ENCODE assay signal across 26 cellular contexts in the genomic region with DNA sequence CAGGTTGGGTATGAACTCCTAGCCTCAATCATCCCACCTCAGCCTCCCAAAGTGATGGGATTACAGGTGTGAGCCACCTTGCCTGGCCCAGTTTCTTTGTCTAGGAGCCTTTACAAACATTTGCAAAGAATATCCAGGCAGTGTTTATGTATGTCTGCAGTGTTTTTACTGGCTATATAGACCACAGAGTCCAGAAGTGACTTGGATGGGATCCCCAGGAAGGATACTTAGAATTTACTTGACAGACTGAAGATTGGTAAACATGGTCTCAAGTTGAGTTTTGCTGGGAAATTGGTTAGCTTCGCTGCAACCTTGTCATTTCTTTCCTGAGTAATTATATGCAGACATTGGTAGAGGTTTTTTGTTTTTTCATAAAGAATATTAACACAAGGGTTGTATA. TPM values are rescaled to one million over a fixed set of nuclear protein-coding genes. Genes with fewer than 3 reads are reported as not detected.
DNase-seq lines count a peak whose midpoint lies in the region; ATAC-seq, FAIRE-seq and TF ChIP-seq lines count a peak whose summit lies in the region.
"Had no signal": no experiment of that assay in that cellular context is flagged by ENCODE, and none has a peak within 500 bp of the region (broad histone marks: within the 10 kb centered on the region; RNA-seq: fewer than 3 reads in every experiment).

No MANE protein-coding gene starts in this region.

- H2AFZ ChIP-seq in HepG2 (ENCODE audit: low read length), result no peak overlapping the region

- no TSS peak for BruUV-seq in HepG2 (replicated peaks; lab: Mats Ljungman, UMichigan)

- H3K79me2 ChIP-seq in HepG2 (ENCODE audit: insufficient read depth, low read length), result peaks cover 87% of the 10 kb centered on the region
- peaks cover 89% of the 10 kb centered on the region for H3K79me2 ChIP-seq in mesendoderm (ENCODE audit: control insufficient read depth, insufficient read depth, low read length)

- H2BK120ac ChIP-seq in mesendoderm (ENCODE audit: low read depth, low read length), result no peak overlapping the region

- 100% methylated on average over 1 of the region's 1 CpG for WGBS in HepG2 (ENCODE audit: low lambda C conversion rate)
- WGBS in right lobe of liver (ENCODE audit: insufficient coverage, low coverage, low lambda C conversion rate, missing lambda C conversion rate), result 80% methylated on average over 1 of the region's 1 CpG
- WGBS in HUES64, result 86% methylated on average over 1 of the region's 1 CpG
- no CpG with 5 or more reads among the region's 1 CpG for WGBS in mesendoderm (ENCODE audit: extremely low coverage, insufficient coverage, low lambda C conversion rate)

- no peak for TF ChIP-seq CTCF in HepG2 (CRISPR knock-in tag; IDR thresholded peaks at IDR 0.05)
- no peak for TF ChIP-seq CTCF in right lobe of liver (IDR thresholded peaks at IDR 0.05)

- TF ChIP-seq POLR2A in HepG2 (IDR thresholded peaks at IDR 0.05; ENCODE audit: insufficient read depth in 1 of 2, low read depth in 2 of 2, low read length in 2 of 2) (no peak), right lobe of liver (IDR thresholded peaks at IDR 0.05) (no peak)

- TF ChIP-seq RAD21 in HepG2 (CRISPR knock-in tag; IDR thresholded peaks at IDR 0.05), result no peak

- H3K79me1 ChIP-seq in mesendoderm (ENCODE audit: low read length), result peaks cover 6% of the 10 kb centered on the region

- no peak overlapping the region for H3K9ac ChIP-seq in HepG2 (ENCODE audit: insufficient read depth, low read depth, low read length)
- no peak overlapping the region for H3K9ac ChIP-seq in HUES64 (ENCODE audit: low read depth, low read length)
- H3K9ac ChIP-seq in mesendoderm (ENCODE audit: low read length), result no peak overlapping the region

- in situ Hi-C loops in HepG2 (cut with HindIII; ENCODE audit: extremely low pct_ligation_motif_present, low pct_unique_long_range_greater_than_20kb), result no loop called here

- H3K4me1 ChIP-seq in HepG2 (ENCODE audit: insufficient read depth, low read length), result peaks cover 67% of the 10 kb centered on the region
- peaks cover 0 to 37% (median 8%) of the 10 kb centered on the region in 4 donors for H3K4me1 ChIP-seq in right lobe of liver
- H3K4me1 ChIP-seq in HUES64 (ENCODE audit: insufficient read depth, low read length), result peaks cover 79% of the 10 kb centered on the region
- peaks cover 35% of the 10 kb centered on the region for H3K4me1 ChIP-seq in mesendoderm (ENCODE audit: control insufficient read depth, low read depth, low read length)
- H3K4me1 ChIP-seq: foreskin keratinocyte had no signal

- H2AK5ac ChIP-seq in mesendoderm (ENCODE audit: low read length), result no peak overlapping the region

- no peak overlapping the region for H3K23ac ChIP-seq in mesendoderm (ENCODE audit: low read length)

- H3K4me3 ChIP-seq in HepG2 (replicated peaks in 1 of 3; ENCODE audit: insufficient read depth in 1 of 3, low read depth in 2 of 3, low read length in 3 of 3), result no peak overlapping the region
- no peak overlapping the region for H3K4me3 ChIP-seq in right lobe of liver
- no peak overlapping the region for H3K4me3 ChIP-seq in HUES64 (ENCODE audit: low read length)
- H3K4me3 ChIP-seq in mesendoderm (ENCODE audit: low read length), result no peak overlapping the region
- H3K4me3 ChIP-seq: esophagus muscularis mucosa, K562, stomach, tibial nerve had no signal

- no peak overlapping the region for H2BK5ac ChIP-seq in mesendoderm (ENCODE audit: low read length)

- H3K4me2 ChIP-seq in HepG2 (ENCODE audit: low read depth, low read length), result no peak overlapping the region
- H3K4me2 ChIP-seq in mesendoderm (ENCODE audit: low read length), result no peak overlapping the region

- ATAC-seq in HepG2 (no peak), right lobe of liver (no peak), HG02571 (IDR thresholded peaks at IDR 0.05; ENCODE audit: unreplicated experiment) (no peak), HG03159 (IDR thresholded peaks at IDR 0.05; ENCODE audit: unreplicated experiment) (no peak)
- ATAC-seq in activated CD4-positive, CD25-positive, alpha-beta regulatory T cell treated with anti-CD3 and anti-CD28 coated beads, Interleukin-2, amount 50 U/mL, for 24 hours, result no peak
- ATAC-seq: foreskin keratinocyte, K562, left cardiac atrium had no signal

- H3K27me3 ChIP-seq in HepG2 (ENCODE audit: control insufficient read depth in 1 of 2, insufficient read depth in 2 of 2, low read length in 2 of 2) (no peaks in the 10 kb centered on the region), right lobe of liver (no peaks in the 10 kb centered on the region), HUES64 (ENCODE audit: insufficient read depth, low read length) (no peaks in the 10 kb centered on the region), mesendoderm (ENCODE audit: insufficient read depth, low read length, poor library complexity) (no peaks in the 10 kb centered on the region)
- H3K27me3 ChIP-seq: esophagus muscularis mucosa, foreskin keratinocyte, stomach, tibial nerve had no signal

- CTCF ChIA-PET in HepG2 (lab: Yijun Ruan, JAX; ENCODE audit: low intra/inter-chr PET ratio, low total read pairs), result no interaction called here

- TF ChIP-seq EP300 in HepG2 (IDR thresholded peaks at IDR 0.05; ENCODE audit: low read depth in 2 of 2, low read length in 2 of 2) (no peak), HepG2 (CRISPR knock-in tag; IDR thresholded peaks at IDR 0.05; ENCODE audit: borderline replicate concordance) (no peak)

- no peak overlapping the region for H4K8ac ChIP-seq in mesendoderm (ENCODE audit: low read depth, low read length)

- H3K27ac ChIP-seq in HepG2 (ENCODE audit: extremely low read length, insufficient read depth, low read length), result no peak overlapping the region
- no peak overlapping the region for H3K27ac ChIP-seq in right lobe of liver
- peak overlapping the region; percentile 96; the same call in 1 of the 2 replicates for H3K27ac ChIP-seq in HUES64 (ENCODE audit: low read depth, low read length)
- no peak overlapping the region for H3K27ac ChIP-seq in mesendoderm (ENCODE audit: low read depth, low read length)
- H3K27ac ChIP-seq: C4-2B, foreskin keratinocyte, VCaP had no signal

- H4K5ac ChIP-seq in mesendoderm (ENCODE audit: low read length), result no peak overlapping the region

- H2BK15ac ChIP-seq in mesendoderm (replicated peaks; ENCODE audit: low read depth), result no peak overlapping the region

- POLR2A ChIA-PET in HepG2 (lab: Yijun Ruan, JAX), result interaction anchor here (1.0 kb wide), 1 partner anchor 21 kb away, joined by 4 read pairs; no protein-coding TSS in a partner anchor

- DNase-seq in HepG2 (ENCODE audit: low spot score) (no peak), right lobe of liver (no peak), mesendoderm (no peak)
- DNase-seq: activated CD4-positive, alpha-beta T cell treated with anti-CD3 and anti-CD28 coated beads, Interleukin-2, amount 50 U/mL, for 4 hours; activated effector memory CD4-positive, alpha-beta T cell treated with anti-CD3 and anti-CD28 coated beads, Interleukin-2, amount 50 U/mL, for 16 hours; Calu3; central memory CD4-positive, alpha-beta T cell; foreskin keratinocyte; left cardiac atrium; NCI-H1092 treated with DMSO at 0.1 percent for 48 hours; NCI-H1930; NCI-H524 treated with DMSO at 0.1 percent for 48 hours; NK-92 treated with Interleukin-12 subunit alpha and Interleukin-12 subunit beta, amount 100 ng/mL, for 24 hours; occipital lobe; Right ventricle myocardium superior; stomach had no signal

- 0 out of 2 replicates have a peak, but pooled peaks cover 4% of the 10 kb centered on the region for H4K20me1 ChIP-seq in HepG2 (ENCODE audit: insufficient read depth, low read length)

- H3K56ac ChIP-seq in mesendoderm (ENCODE audit: low read length), result no peak overlapping the region

- intact Hi-C loops in HepG2 (cut with micrococcal nuclease; ENCODE audit: unreplicated experiment), result no loop called here
- intact Hi-C loops in right lobe of liver (cut with DNase I), result no loop called here

- H3K18ac ChIP-seq in mesendoderm (ENCODE audit: low read length), result peak overlapping the region; percentile 53

- H3K36me3 ChIP-seq in HepG2 (replicated peaks in 1 of 2; ENCODE audit: control insufficient read depth in 1 of 2, insufficient read depth in 2 of 2, low read length in 2 of 2), result no peaks in the 10 kb centered on the region
- no peaks in the 10 kb centered on the region for H3K36me3 ChIP-seq in right lobe of liver
- H3K36me3 ChIP-seq in HUES64 (ENCODE audit: insufficient read depth, low read length), result peaks cover 16% of the 10 kb centered on the region
- H3K36me3 ChIP-seq in mesendoderm (ENCODE audit: control insufficient read depth, insufficient read depth, low read length), result no peaks in the 10 kb centered on the region
- H3K36me3 ChIP-seq: esophagus muscularis mucosa, stomach, tibial nerve had no signal

- no peak for FAIRE-seq in HepG2 (lab: Jason Lieb, UNC)
- FAIRE-seq: astrocyte, K562 had no signal

- H3K9me3 ChIP-seq in HepG2 (ENCODE audit: low read length), result no peaks in the 10 kb centered on the region
- H3K9me3 ChIP-seq in right lobe of liver, result no peaks in the 10 kb centered on the region
- no peaks in the 10 kb centered on the region for H3K9me3 ChIP-seq in HUES64 (ENCODE audit: insufficient read depth, low read depth, low read length)
- H3K9me3 ChIP-seq: esophagus muscularis mucosa, stomach, tibial nerve had no signal

- no peak overlapping the region for H3K4ac ChIP-seq in mesendoderm (ENCODE audit: low read depth, low read length)

RNA-seq across cellular contexts. Expression of gene JARID2, which starts 23.8 kb away (rescaled TPM):
- total RNA-seq in HepG2 (2016; rRNA removed; fragmentation: Illumina TruSeq; extraction: Trizol), result 10.0 and 10.3 TPM in 2 replicates
- total RNA-seq in HepG2 (2016; cell fraction: cytosol; rRNA removed; fragmentation: Illumina TruSeq; extraction: Trizol; ENCODE audit: low read depth), result 1.0 and 1.4 TPM in 2 replicates
- total RNA-seq in HepG2 (2016; cell fraction: insoluble cytoplasmic fraction; rRNA removed; fragmentation: Illumina TruSeq; extraction: Trizol), result 9.6 and 10.6 TPM in 2 replicates
- 2.7 and 2.8 TPM in 2 replicates for total RNA-seq in HepG2 (2016; cell fraction: membrane; rRNA removed; fragmentation: Illumina TruSeq; extraction: Trizol)
- 10.4 and 13.0 TPM in 2 replicates for total RNA-seq in HepG2 (2016; cell fraction: nucleus; rRNA removed; fragmentation: Illumina TruSeq; extraction: Trizol)
- 7.5 TPM in 2 replicates for polyA plus RNA-seq in HepG2 (2011; rRNA removed)
- 5.9 and 6.7 TPM in 2 replicates for polyA plus RNA-seq in HepG2 (2011; cell fraction: cytosol; rRNA removed)
- 11.8 and 13.9 TPM in 2 replicates for polyA plus RNA-seq in HepG2 (2011; cell fraction: nucleus; rRNA removed)
- 7.9 and 9.2 TPM in 2 replicates for polyA plus RNA-seq in HepG2 (2012)
- 0.23 and 0.37 TPM in 2 replicates for polyA plus RNA-seq in HepG2 (2016; cell fraction: cytosol; fragmentation: Illumina TruSeq; extraction: Trizol; ENCODE audit: low read depth)
- polyA plus RNA-seq in HepG2 (2016; cell fraction: insoluble cytoplasmic fraction; fragmentation: Illumina TruSeq; extraction: Trizol; ENCODE audit: low read depth), result 8.5 and 10.1 TPM in 2 replicates
- 1.2 and 1.3 TPM in 2 replicates for polyA plus RNA-seq in HepG2 (2016; cell fraction: membrane; fragmentation: Illumina TruSeq; extraction: Trizol; ENCODE audit: low read depth)
- polyA plus RNA-seq in HepG2 (2016; cell fraction: nucleus; fragmentation: Illumina TruSeq; extraction: Trizol; ENCODE audit: insufficient read depth, low read depth), result 13.6 and 14.4 TPM in 2 replicates
- polyA minus RNA-seq in HepG2 (2011; rRNA and poly(A)+ RNA removed; ENCODE audit: low replicate concordance), result 8.4 and 12.4 TPM in 2 replicates
- 8.4 TPM in 2 replicates for polyA minus RNA-seq in HepG2 (2011; cell fraction: cytosol; rRNA and poly(A)+ RNA removed)
- 20.6 and 22.3 TPM in 2 replicates for polyA minus RNA-seq in HepG2 (2011; cell fraction: nucleus; rRNA and poly(A)+ RNA removed)
- 1 to 10 TPM; 2.5 to 3.9 (median 3.0) TPM for total RNA-seq in right lobe of liver
- polyA plus RNA-seq in HUES64 (2013, experiment 1 of 2), result 88.4 TPM
- polyA plus RNA-seq in HUES64 (2013, experiment 2 of 2), result 87.6 TPM
- 58.9 TPM for polyA plus RNA-seq in mesendoderm (2013, experiment 1 of 2)
- 60.3 TPM for polyA plus RNA-seq in mesendoderm (2013, experiment 2 of 2)
